Comparison of ENCODE assay signal across 21 cellular contexts in genomic region chr6:36781669-36782068, GRCh38. TPM values are rescaled to one million over a fixed set of nuclear protein-coding genes. Genes with fewer than 3 reads are reported as not detected.
DNase-seq lines count a peak whose midpoint lies in the region; ATAC-seq and TF ChIP-seq lines count a peak whose summit lies in the region.
"Had no signal": no experiment of that assay in that cellular context is flagged by ENCODE, and none has a peak within 500 bp of the region (broad histone marks: within the 10 kb centered on the region; RNA-seq: fewer than 3 reads in every experiment).

No MANE protein-coding gene starts in this region.

- H3K27me3 ChIP-seq in trophoblast cell (ENCODE audit: insufficient read depth, low read length), result no peaks in the 10 kb centered on the region
- H3K27me3 ChIP-seq in MM.1S (replicated peaks; ENCODE audit: insufficient read depth, low read length), result no peaks in the 10 kb centered on the region; the same call in 1 of the 2 replicates

- peaks cover 18 to 22% of the 10 kb centered on the region in 2 donors for H3K4me1 Mint-ChIP-seq in immature natural killer cell

- H3K4me2 ChIP-seq in trophoblast cell (ENCODE audit: low read length) (no peak overlapping the region), MM.1S (ENCODE audit: low read depth, low read length) (no peak overlapping the region)

- peak overlapping the region; percentile 37 for H4K91ac ChIP-seq in trophoblast cell (ENCODE audit: low read depth, low read length)

- peaks cover 3 to 8% of the 10 kb centered on the region in 2 experiments for H3K4me1 ChIP-seq in trophoblast cell (ENCODE audit: control insufficient read depth in 1 of 2, insufficient read depth in 2 of 2, low read length in 2 of 2)
- H3K4me1 ChIP-seq in MM.1S (ENCODE audit: low read length), result no peaks in the 10 kb centered on the region

- no peak overlapping the region for H3K27ac Mint-ChIP-seq in immature natural killer cell
- H3K27ac Mint-ChIP-seq: WTC11 had no signal

- no peak overlapping the region for H4K12ac ChIP-seq in trophoblast cell (ENCODE audit: low read depth, low read length)

- no peak for TF ChIP-seq CTCF in GM13977 (IDR thresholded peaks at IDR 0.05; ENCODE audit: extremely low read depth, insufficient read depth, missing control alignments)
- no peak for TF ChIP-seq CTCF in NB4 (IDR thresholded peaks at IDR 0.05; ENCODE audit: low read depth, low read length)
- TF ChIP-seq CTCF in MM.1S (IDR thresholded peaks at IDR 0.05; ENCODE audit: low read length), result no peak

- H3K36me3 Mint-ChIP-seq in immature natural killer cell, result no peaks in the 10 kb centered on the region
- H3K36me3 Mint-ChIP-seq: natural killer cell treated with Interleukin-12 subunit alpha and Interleukin-12 subunit beta and Interleukin-15 and Interleukin-18, amount 100 ng/mL, for 72 hours; WTC11 had no signal

- H3F3A ChIP-seq in MM.1S (ENCODE audit: insufficient read depth, low read length), result no peaks in the 10 kb centered on the region

- H3K36me3 ChIP-seq in trophoblast cell (ENCODE audit: control insufficient read depth in 1 of 2, insufficient read depth in 2 of 2, low read length in 2 of 2) (no peaks in the 10 kb centered on the region), MM.1S (replicated peaks; ENCODE audit: insufficient read depth, low read length) (no peaks in the 10 kb centered on the region)

- H3K79me1 ChIP-seq in trophoblast cell (ENCODE audit: low read length), result no peaks in the 10 kb centered on the region

- no peak overlapping the region for H2BK12ac ChIP-seq in trophoblast cell (ENCODE audit: low read length)

- in situ Hi-C loops in GM13977 (cut with MboI; ENCODE audit: low pct_unique_long_range_greater_than_20kb, low sequenced_read_pairs, unreplicated experiment), result no loop called here

- no peak overlapping the region for H2BK5ac ChIP-seq in trophoblast cell (ENCODE audit: low read depth, low read length, poor library complexity)

- ATAC-seq in HG02610 (IDR thresholded peaks at IDR 0.05; ENCODE audit: unreplicated experiment), result peak; percentile 52
- ATAC-seq: natural killer cell treated with Interleukin-12 subunit alpha and Interleukin-12 subunit beta and Interleukin-15 and Interleukin-18, amount 100 ng/mL, for 72 hours; WTC11 had no signal

- H3K79me2 ChIP-seq in trophoblast cell (ENCODE audit: control insufficient read depth, insufficient read depth, low read length, poor library complexity), result no peaks in the 10 kb centered on the region
- H3K79me2 ChIP-seq in MM.1S (ENCODE audit: low read length), result no peaks in the 10 kb centered on the region

- DNase-seq in GM13977 (ENCODE audit: low spot score), result peak; percentile 46
- DNase-seq in NB4 (ENCODE audit: low read depth), result peak; percentile 90
- DNase-seq in trophoblast cell, result no peak
- DNase-seq in immature natural killer cell, result no peak
- DNase-seq in COR-L47 (lab: John Stamatoyannopoulos, UW), result no peak
- no peak for DNase-seq in stimulated activated CD8-positive, alpha-beta memory T cell treated with anti-CD3 and anti-CD28 coated beads, Interleukin-4, amount 100 ng/mL, for 48 hours
- DNase-seq in MM.1S, result no peak
- DNase-seq: cortex of kidney; foreskin fibroblast; kidney glomerular epithelial cell; mesendoderm; NCI-H1930; NCI-H524; SIG-M5; stimulated activated CD4-positive, alpha-beta T cell treated with anti-CD3 and anti-CD28 coated beads, Interleukin-4, amount 100 ng/mL, for 1 hour; substantia nigra; T-helper 2 cell had no signal

- no peak overlapping the region for H2AK5ac ChIP-seq in trophoblast cell (ENCODE audit: low read length)

- TF ChIP-seq POLR2A in NB4 (IDR thresholded peaks at IDR 0.05; ENCODE audit: extremely low read depth, insufficient read length), result no peak

- no peak overlapping the region for H3K4me3 ChIP-seq in NB4 (ENCODE audit: low read depth, low read length)
- no peak overlapping the region for H3K4me3 ChIP-seq in trophoblast cell (ENCODE audit: low read depth, low read length)
- no peak overlapping the region for H3K4me3 ChIP-seq in MM.1S (ENCODE audit: low read length)
- H3K4me3 ChIP-seq: skin epidermis had no signal

- no peak overlapping the region for H3K4me3 Mint-ChIP-seq in immature natural killer cell
- H3K4me3 Mint-ChIP-seq: natural killer cell treated with Interleukin-12 subunit alpha and Interleukin-12 subunit beta and Interleukin-15 and Interleukin-18, amount 100 ng/mL, for 72 hours; WTC11 had no signal

- no peak overlapping the region for H3K4ac ChIP-seq in trophoblast cell (ENCODE audit: low read depth, low read length)

- H3K23ac ChIP-seq in trophoblast cell (ENCODE audit: low read length), result no peak overlapping the region

- no peak overlapping the region for H4K8ac ChIP-seq in trophoblast cell (ENCODE audit: low read depth, low read length)

- H2AFZ ChIP-seq in trophoblast cell (ENCODE audit: insufficient read depth, low read length, poor library complexity), result no peak overlapping the region
- H2AFZ ChIP-seq in MM.1S (ENCODE audit: low read length), result no peak overlapping the region

- WGBS in trophoblast cell (ENCODE audit: extremely low coverage, insufficient coverage, insufficient read length), result no CpG with 5 or more reads among the region's 8 CpGs

- H4K20me1 ChIP-seq in MM.1S (ENCODE audit: insufficient read depth, low read length), result no peaks in the 10 kb centered on the region

- H3K9me3 Mint-ChIP-seq in immature natural killer cell, result no peaks in the 10 kb centered on the region
- H3K9me3 Mint-ChIP-seq: natural killer cell treated with Interleukin-12 subunit alpha and Interleukin-12 subunit beta and Interleukin-15 and Interleukin-18, amount 100 ng/mL, for 72 hours; WTC11 had no signal

- no peak overlapping the region for H3K9ac ChIP-seq in trophoblast cell (ENCODE audit: low read length)
- H3K9ac ChIP-seq in MM.1S (ENCODE audit: low read length), result no peak overlapping the region

- H3K14ac ChIP-seq in trophoblast cell (ENCODE audit: low read length), result no peak overlapping the region

- no peak overlapping the region for H2BK120ac ChIP-seq in trophoblast cell (ENCODE audit: insufficient read depth, low read length, poor library complexity)

- no peaks in the 10 kb centered on the region for H3K9me2 ChIP-seq in MM.1S (replicated peaks; ENCODE audit: insufficient read depth, low read length)

- peaks cover 0 to 6% (median 4%) of the 10 kb centered on the region in 3 donors for H3K27me3 Mint-ChIP-seq in immature natural killer cell (ENCODE audit: low read depth in 3 of 3)

- H3K18ac ChIP-seq in trophoblast cell (ENCODE audit: low read length), result no peak overlapping the region

- H3K27ac ChIP-seq in trophoblast cell (ENCODE audit: low read depth, low read length) (no peak overlapping the region), MM.1S (ENCODE audit: low read length) (no peak overlapping the region)
- H3K27ac ChIP-seq: skin epidermis had no signal

- H3K9me3 ChIP-seq in trophoblast cell (ENCODE audit: insufficient read depth, low read depth, low read length) (no peaks in the 10 kb centered on the region), MM.1S (replicated peaks; ENCODE audit: insufficient read depth, low read length) (no peaks in the 10 kb centered on the region)

RNA-seq across cellular contexts. Expression of gene CPNE5, which starts 57.6 kb away (rescaled TPM):
- polyA plus RNA-seq in trophoblast cell (2013), result 1.1 and 1.2 TPM in 2 replicates
- polyA plus RNA-seq in immature natural killer cell, result under 1 TPM; 0.29 to 0.52 (median 0.49) TPM

Comparison
In these comparisons a context has a peak if more than half of its experiments do, and no peak if none do; other contexts are left out.
1. DNase-seq: peak in GM13977 (single experiment) and NB4 (single experiment); none in trophoblast cell (0 of 2), immature natural killer cell (0 of 3), COR-L47 (single experiment), stimulated activated CD8-positive, alpha-beta memory T cell treated with anti-CD3 and anti-CD28 coated beads, Interleukin-4, amount 100 ng/mL, for 48 hours (single experiment) and MM.1S (single experiment).